8 cellular contexts compared by ENCODE assay signal in the genomic region with DNA sequence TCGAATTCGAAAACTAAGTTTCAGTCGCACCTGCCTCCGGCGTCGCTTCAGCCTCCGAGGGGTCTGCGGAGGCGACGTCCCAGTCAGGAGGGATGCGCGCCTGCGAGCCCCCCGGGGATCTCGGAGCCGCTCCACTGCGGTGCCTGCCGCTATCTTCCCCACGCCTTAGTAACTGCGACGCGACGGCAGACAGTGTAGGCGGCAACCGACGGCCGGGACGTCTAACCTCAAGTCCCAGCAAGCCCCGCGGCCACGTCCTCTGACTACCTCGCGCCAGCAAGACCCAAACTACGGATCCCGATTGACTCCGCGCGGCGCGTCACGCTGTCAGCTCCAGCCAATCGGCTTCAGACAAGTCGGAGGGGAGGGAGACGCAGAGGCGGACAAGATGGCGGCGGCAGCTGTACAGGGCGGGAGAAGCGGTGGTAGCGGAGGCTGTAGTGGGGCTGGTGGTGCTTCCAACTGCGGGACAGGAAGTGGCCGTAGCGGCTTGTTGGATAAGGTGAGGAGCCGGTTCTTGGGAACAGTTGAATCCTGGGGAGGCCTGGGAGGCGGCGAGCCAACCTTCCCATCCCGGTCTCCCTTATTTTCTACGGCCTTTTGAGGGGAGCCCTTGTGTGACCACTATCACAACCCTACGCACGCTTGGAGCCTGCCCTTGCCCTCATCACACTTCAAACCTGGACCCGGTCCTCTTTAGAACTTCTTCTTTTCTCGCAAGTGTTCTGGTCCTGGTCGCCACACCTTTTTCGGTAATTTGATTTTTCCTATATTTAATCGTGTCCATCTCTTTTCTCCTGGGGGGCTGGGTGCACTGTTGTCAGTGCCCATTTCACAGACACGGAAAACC. TPM values are rescaled to one million over a fixed set of nuclear protein-coding genes. Genes with fewer than 3 reads are reported as not detected.
DNase-seq lines count a peak whose midpoint lies in the region; ATAC-seq and TF ChIP-seq lines count a peak whose summit lies in the region.

TSS of gene SPCS2 (plus strand) at position 369 of the 850 bp plus-strand sequence. CDS start at position 389, 20 bp downstream.
TSS of gene XRRA1 (minus strand) at position 194 of the 850 bp plus-strand sequence. CDS start 8,213 bp downstream, outside the sequence.

- CTCF ChIA-PET in activated CD4-positive, alpha-beta memory T cell treated with anti-CD3 and anti-CD28 coated beads, Interleukin-2, amount 10 ng/mL, durations not matched to agents 7 days and 5 days (lab: Charles Lee): interaction anchor here (1.0 to 1.3 kb wide), 2 partner anchors 9 to 19 kb away, joined by 3 to 4 read pairs; no protein-coding TSS in a partner anchor

- H3K4me3 Mint-ChIP-seq in CD14-positive monocyte: peak within 1 kb of the TSS; percentile 96 to 98
- peak within 1 kb of the TSS; percentile 95 for H3K4me3 Mint-ChIP-seq in activated CD4-positive, alpha-beta memory T cell treated with anti-CD3 and anti-CD28 coated beads, Interleukin-2, amount 10 ng/mL, durations not matched to agents 7 days and 5 days

- no peak for TF ChIP-seq CTCF in CD14-positive monocyte (IDR thresholded peaks at IDR 0.05)
- no peak for TF ChIP-seq CTCF in right lobe of liver (IDR thresholded peaks at IDR 0.05)

- H3K27ac ChIP-seq in duodenal mucosa (ENCODE audit: low read depth, low read length): peak within 1 kb of the TSS; percentile 30
- H3K27ac ChIP-seq in right lobe of liver: peak within 1 kb of the TSS; percentile 74 to 83 (median 78)

- peak within 1 kb of the TSS; percentile 95 to 98 (median 97) for H3K27ac Mint-ChIP-seq in CD14-positive monocyte
- H3K27ac Mint-ChIP-seq in activated CD4-positive, alpha-beta memory T cell treated with anti-CD3 and anti-CD28 coated beads, Interleukin-2, amount 10 ng/mL, durations not matched to agents 7 days and 5 days: peak within 1 kb of the TSS; percentile 89

- intact Hi-C loops in CD14-positive monocyte (cut with micrococcal nuclease): loop anchor here in 1 of 2 donors (2.0 to 5.0 kb wide), 2 partner anchors 33 to 42 kb away; no protein-coding TSS in a partner anchor
- intact Hi-C loops in right lobe of liver (cut with DNase I): no loop called here

- H3K4me3 ChIP-seq in duodenal mucosa (ENCODE audit: low read depth in 1 of 2, low read length in 2 of 2): peak within 1 kb of the TSS; percentile 90 to 100
- H3K4me3 ChIP-seq in right lobe of liver: peak within 1 kb of the TSS; percentile 70 to 96 (median 95)

- peaks cover 13 to 35% of the 10 kb centered on the region in 2 donors for H3K36me3 Mint-ChIP-seq in CD14-positive monocyte
- peaks cover 41% of the 10 kb centered on the region for H3K36me3 Mint-ChIP-seq in activated CD4-positive, alpha-beta memory T cell treated with anti-CD3 and anti-CD28 coated beads, Interleukin-2, amount 10 ng/mL, durations not matched to agents 7 days and 5 days (ENCODE audit: low read depth)

- peak; percentile 71 for TF ChIP-seq POLR2A in right lobe of liver (IDR thresholded peaks at IDR 0.05)

- peaks cover 34% of the 10 kb centered on the region for H3K4me1 Mint-ChIP-seq in CD14-positive monocyte
- H3K4me1 Mint-ChIP-seq in activated CD4-positive, alpha-beta memory T cell treated with anti-CD3 and anti-CD28 coated beads, Interleukin-2, amount 10 ng/mL, durations not matched to agents 7 days and 5 days: peaks cover 43% of the 10 kb centered on the region

- peaks cover 4 to 15% of the 10 kb centered on the region in 2 donors for H3K36me3 ChIP-seq in duodenal mucosa (ENCODE audit: control insufficient read depth in 1 of 2, insufficient read depth in 2 of 2, low read length in 2 of 2)
- no peaks in the 10 kb centered on the region for H3K36me3 ChIP-seq in right lobe of liver

- H3K9me3 ChIP-seq in duodenal mucosa (ENCODE audit: control insufficient read depth in 1 of 2, low read length in 2 of 2): no peaks in the 10 kb centered on the region
- no peaks in the 10 kb centered on the region for H3K9me3 ChIP-seq in right lobe of liver

- H3K9me3 Mint-ChIP-seq in CD14-positive monocyte: no peaks in the 10 kb centered on the region
- no peaks in the 10 kb centered on the region for H3K9me3 Mint-ChIP-seq in activated CD4-positive, alpha-beta memory T cell treated with anti-CD3 and anti-CD28 coated beads, Interleukin-2, amount 10 ng/mL, durations not matched to agents 7 days and 5 days

- WGBS in right lobe of liver (ENCODE audit: insufficient coverage, low coverage, low lambda C conversion rate, missing lambda C conversion rate): under 1% methylated on average over 28 of the region's 66 CpGs

- POLR2A ChIA-PET in activated CD4-positive, alpha-beta memory T cell treated with anti-CD3 and anti-CD28 coated beads, Interleukin-2, amount 10 ng/mL, durations not matched to agents 7 days and 5 days (lab: Charles Lee): interaction anchor here (0.7 to 2.0 kb wide), 15 partner anchors 9 to 357 kb away, joined by 3 to 16 read pairs (median 5); partner anchors contain the start of genes NEU3 and POLD3

- H3K9ac ChIP-seq in duodenal mucosa (ENCODE audit: low read depth in 1 of 2, low read length in 2 of 2): peak within 1 kb of the TSS; percentile 83 to 97

- ATAC-seq in GM19397 (IDR thresholded peaks at IDR 0.05; ENCODE audit: unreplicated experiment): peak; percentile 95
- ATAC-seq in HG03571 (IDR thresholded peaks at IDR 0.05; ENCODE audit: unreplicated experiment): peak; percentile 86
- ATAC-seq in right lobe of liver: peak; percentile 99

- DNase-seq in CD14-positive monocyte (ENCODE audit: low spot score) (peak; percentile 99), NCI-H82 (lab: John Stamatoyannopoulos, UW) (peak; percentile 97), right lobe of liver (peak; percentile 99 to 100 (median 99))
- DNase-seq in activated CD4-positive, alpha-beta memory T cell treated with anti-CD3 and anti-CD28 coated beads, Interleukin-2, amount 10 ng/mL, durations not matched to agents 7 days and 5 days: peak; percentile 99
- peak; percentile 96 to 99 for DNase-seq in stimulated activated CD4-positive, alpha-beta T cell treated with anti-CD3 and anti-CD28 coated beads, Interleukin-4, amount 100 ng/mL, for 4 hours

- peaks cover 19 to 27% of the 10 kb centered on the region in 2 donors for H3K4me1 ChIP-seq in duodenal mucosa (ENCODE audit: control insufficient read depth in 1 of 2, insufficient read depth in 2 of 2, low read length in 2 of 2)
- peaks cover 0 to 22% (median 6%) of the 10 kb centered on the region in 4 donors for H3K4me1 ChIP-seq in right lobe of liver

- peaks cover 0 to 3% (median 0%) of the 10 kb centered on the region in 3 donors for H3K27me3 Mint-ChIP-seq in CD14-positive monocyte (ENCODE audit: low read depth in 3 of 3)
- H3K27me3 Mint-ChIP-seq in activated CD4-positive, alpha-beta memory T cell treated with anti-CD3 and anti-CD28 coated beads, Interleukin-2, amount 10 ng/mL, durations not matched to agents 7 days and 5 days: no peaks in the 10 kb centered on the region

- no peaks in the 10 kb centered on the region for H3K27me3 ChIP-seq in duodenal mucosa (ENCODE audit: control insufficient read depth in 1 of 2, insufficient read depth in 2 of 2, low read length in 2 of 2)
- H3K27me3 ChIP-seq in right lobe of liver: no peaks in the 10 kb centered on the region

RNA-seq across cellular contexts. Expression of gene SPCS2, which starts in this region (rescaled TPM):
- polyA plus RNA-seq in CD14-positive monocyte: 100 to 1,000 TPM; 150 to 185 TPM
- total RNA-seq in activated CD4-positive, alpha-beta memory T cell treated with anti-CD3 and anti-CD28 coated beads, Interleukin-2, amount 10 ng/mL, durations not matched to agents 7 days and 5 days: 100 to 1,000 TPM; 194 to 198 TPM
- total RNA-seq in right lobe of liver: 100 to 1,000 TPM in 5 of 6 experiments, 10 to 100 TPM in 1; 50.8 to 258 (median 107) TPM

RNA-seq across cellular contexts. Expression of gene XRRA1, which starts in this region (rescaled TPM):
- polyA plus RNA-seq in CD14-positive monocyte: 1 to 10 TPM; 3.5 to 3.6 TPM
- 10 to 100 TPM; 10.3 to 10.9 TPM for total RNA-seq in activated CD4-positive, alpha-beta memory T cell treated with anti-CD3 and anti-CD28 coated beads, Interleukin-2, amount 10 ng/mL, durations not matched to agents 7 days and 5 days
- total RNA-seq in right lobe of liver: 10 to 100 TPM in 1 of 6 experiments, 1 to 10 TPM in 5; 4.7 to 15.7 (median 8.0) TPM

Comparison
In these comparisons a context has a peak if more than half of its experiments do, and no peak if none do; other contexts are left out.
1. Peak in every context shown above with its lines: DNase-seq, ATAC-seq, H3K4me3 ChIP-seq and H3K27ac ChIP-seq.